ENCODE assay signal across 18 cellular contexts in the genomic region with DNA sequence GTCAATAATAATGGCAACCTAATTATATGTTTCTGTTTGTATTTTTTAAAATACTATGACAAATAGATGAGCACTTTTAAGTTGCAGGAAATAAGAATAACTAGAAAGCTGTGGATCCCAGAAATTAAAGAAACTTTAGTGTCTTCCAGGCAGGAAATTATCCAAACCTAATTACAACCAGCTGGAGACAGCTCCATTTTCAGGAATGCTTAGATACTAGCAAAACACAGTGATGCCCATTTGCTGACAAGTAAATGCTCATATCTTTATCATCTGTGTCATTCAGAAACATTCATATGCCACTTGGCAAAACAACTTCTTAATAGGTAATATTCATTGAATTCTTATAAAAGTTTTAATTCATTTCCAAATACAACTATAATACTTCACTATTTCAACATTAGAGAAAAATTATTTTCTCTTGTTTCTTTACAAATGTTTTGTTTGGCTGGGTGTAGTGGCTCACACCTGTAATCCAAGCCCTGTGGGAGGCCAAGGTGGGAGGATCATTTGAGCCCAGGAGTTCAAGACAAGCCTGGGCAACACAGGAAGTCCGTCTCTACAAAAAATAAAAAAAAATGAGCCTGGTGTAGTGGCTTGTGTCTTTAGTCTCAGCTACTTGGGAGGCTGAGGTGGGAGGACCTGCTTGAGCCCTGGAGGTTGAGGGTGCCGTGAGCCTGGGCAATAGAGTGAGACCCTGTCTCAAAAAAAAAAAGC.
DNase-seq lines count a peak whose midpoint lies in the region; FAIRE-seq and TF ChIP-seq lines count a peak whose summit lies in the region.
"Had no signal": no experiment of that assay in that cellular context is flagged by ENCODE, and none has a peak within 500 bp of the region (broad histone marks: within the 10 kb centered on the region; RNA-seq: fewer than 3 reads in every experiment).

No MANE protein-coding gene starts in this region.

- no peaks in the 10 kb centered on the region for H3K9me2 ChIP-seq in GM23248 (ENCODE audit: insufficient read depth)
- H3K9me2 ChIP-seq in SK-N-SH: no peaks in the 10 kb centered on the region; the same call in 1 of the 2 replicates

- WGBS in GM23248 (ENCODE audit: low coverage in 1 of 2, low lambda C conversion rate in 2 of 2, missing lambda C conversion rate in 2 of 2), 2 experiments: 54 to 57% methylated on average over 2 of the region's 2 CpGs
- 93% methylated on average over 2 of the region's 2 CpGs for WGBS in SK-N-SH (ENCODE audit: low lambda C conversion rate)

- no peaks in the 10 kb centered on the region for H3F3A ChIP-seq in GM23248 (ENCODE audit: insufficient read depth)
- no peaks in the 10 kb centered on the region for H3F3A ChIP-seq in SK-N-SH (replicated peaks; ENCODE audit: insufficient read depth)

- no peak overlapping the region for H3K4me3 ChIP-seq in AG10803 (ENCODE audit: low read length)
- H3K4me3 ChIP-seq in GM23248: no peak overlapping the region
- no peak overlapping the region for H3K4me3 ChIP-seq in SK-N-SH (ENCODE audit: low read depth in 2 of 2, low read length in 1 of 2)
- no peak overlapping the region for H3K4me3 ChIP-seq in fibroblast of the aortic adventitia (ENCODE audit: low read depth, low read length)
- H3K4me3 ChIP-seq: BLaER1 treated with 17β-estradiol and CSF1 and Interleukin-3, amounts not matched to agents 10 nM and 100 nM; PC-9; SJSA1 had no signal

- H3K27ac ChIP-seq in GM23248 (peak overlapping the region; percentile 20; the same call in 1 of the 2 replicates), SK-N-SH (ENCODE audit: low read depth in 2 of 2, low read length in 1 of 2) (peak overlapping the region in 1 of 2 experiments; percentile 3; a peak in 2 of 4 replicates)
- H3K27ac ChIP-seq: BLaER1 treated with 17β-estradiol and CSF1 and Interleukin-3, amounts not matched to agents 10 nM and 100 nM; KMS-11; PC-9; SJSA1 had no signal

- in situ Hi-C loops in GM23248 (cut with MboI): no loop called here

- peaks cover 23% of the 10 kb centered on the region; the same call in 1 of the 2 replicates for H3K36me3 ChIP-seq in GM23248 (ENCODE audit: low read depth)
- H3K36me3 ChIP-seq in SK-N-SH (replicated peaks in 1 of 2; ENCODE audit: control insufficient read depth in 1 of 2, insufficient read depth in 2 of 2, low read length in 1 of 2): peaks cover 3 to 38% of the 10 kb centered on the region in 2 experiments

- H3K4me1 ChIP-seq in GM23248 (ENCODE audit: insufficient read depth) (peaks cover 10% of the 10 kb centered on the region), SK-N-SH (ENCODE audit: control insufficient read depth in 1 of 2, insufficient read depth in 2 of 2, low read depth in 1 of 2, low read length in 1 of 2) (no peaks in the 10 kb centered on the region; a peak in 1 of 4 replicates)
- H3K4me1 ChIP-seq: SJSA1 had no signal

- H3K27me3 ChIP-seq in GM23248 (replicated peaks; ENCODE audit: insufficient read depth) (no peaks in the 10 kb centered on the region), SK-N-SH (ENCODE audit: insufficient read depth) (no peaks in the 10 kb centered on the region)
- H3K27me3 ChIP-seq: BLaER1 treated with 17β-estradiol and CSF1 and Interleukin-3, amounts not matched to agents 10 nM and 100 nM; SJSA1 had no signal

- H3K4me2 ChIP-seq in GM23248 (ENCODE audit: unreplicated experiment) (no peak overlapping the region), SK-N-SH (no peak overlapping the region)
- H3K4me2 ChIP-seq: BLaER1 treated with 17β-estradiol and CSF1 and Interleukin-3, amounts not matched to agents 10 nM and 100 nM; KMS-11; PC-9 had no signal

- H4K20me1 ChIP-seq in GM23248 (ENCODE audit: insufficient read depth) (no peaks in the 10 kb centered on the region; the same call in none of the 2 replicates), SK-N-SH (ENCODE audit: insufficient read depth) (no peaks in the 10 kb centered on the region)
- H4K20me1 ChIP-seq: BLaER1 treated with 17β-estradiol and CSF1 and Interleukin-3, amounts not matched to agents 10 nM and 100 nM had no signal

- H3K79me2 ChIP-seq in GM23248 (ENCODE audit: insufficient read depth): peaks cover 37% of the 10 kb centered on the region; the same call in 1 of the 2 replicates
- H3K79me2 ChIP-seq in SK-N-SH (ENCODE audit: insufficient read depth): no peaks in the 10 kb centered on the region; the same call in 1 of the 2 replicates

- H3K9me3 ChIP-seq in GM23248 (ENCODE audit: low read depth) (no peaks in the 10 kb centered on the region), SK-N-SH (no peaks in the 10 kb centered on the region)
- H3K9me3 ChIP-seq: SJSA1 had no signal

- no peak for TF ChIP-seq EP300 in SK-N-SH (IDR thresholded peaks at IDR 0.05; ENCODE audit: borderline replicate concordance in 1 of 2, low read depth in 1 of 2, low read length in 1 of 2)

- peak; percentile 66 for DNase-seq in AG10803 (ENCODE audit: low read depth)
- DNase-seq in GM23248: peak; percentile 42
- no peak for DNase-seq in SK-N-SH
- peak; percentile 18 for DNase-seq in fibroblast of the aortic adventitia (ENCODE audit: low read depth)
- DNase-seq in kidney glomerular epithelial cell (lab: John Stamatoyannopoulos, UW): no peak
- DNase-seq in GM12892 (ENCODE audit: insufficient read length): no peak
- no peak for DNase-seq in HK-2 (ENCODE audit: unreplicated experiment)
- DNase-seq: DMS 273 treated with DMSO at 0.1 percent for 48 hours, H9, NCI-H1092, NCI-H1694, NCI-H2107, NCI-H774, PC-9, T-helper 9 cell had no signal

- POLR2A ChIA-PET in SK-N-SH (lab: Yijun Ruan, JAX): no interaction called here

- H2AFZ ChIP-seq in GM23248 (no peak overlapping the region), SK-N-SH (ENCODE audit: low read depth) (no peak overlapping the region)
- H2AFZ ChIP-seq: PC-9 had no signal

- FAIRE-seq in GM12892 (lab: Jason Lieb, UNC): no peak

- CTCF ChIA-PET in SK-N-SH (lab: Yijun Ruan, JAX): no interaction called here

- no peak for TF ChIP-seq RAD21 in SK-N-SH (IDR thresholded peaks at IDR 0.05; ENCODE audit: low read length)

- no peak overlapping the region for H3K9ac ChIP-seq in GM23248
- no peak overlapping the region for H3K9ac ChIP-seq in SK-N-SH
- H3K9ac ChIP-seq: BLaER1 treated with 17β-estradiol and CSF1 and Interleukin-3, amounts not matched to agents 10 nM and 100 nM; KMS-11 had no signal

- TF ChIP-seq CTCF in AG10803 (conservative IDR thresholded peaks at IDR 0.05; ENCODE audit: low read length) (no peak), SK-N-SH (IDR thresholded peaks at IDR 0.05) (no peak), fibroblast of the aortic adventitia (IDR thresholded peaks at IDR 0.05; ENCODE audit: insufficient read depth, low read length) (no peak)

- TF ChIP-seq POLR2A in GM12892 (IDR thresholded peaks at IDR 0.05; ENCODE audit: low read depth, low read length): no peak

TF ChIP-seq in SK-N-SH, 30 proteins besides CTCF, POLR2A, EP300 and RAD21:
- peak; percentile 77 for TF ChIP-seq TCF12 (IDR thresholded peaks at IDR 0.05)
- TF ChIP-seq FOSL2 (IDR thresholded peaks at IDR 0.05; ENCODE audit: borderline replicate concordance, low read depth): no peak
- 0 out of 2 replicates have a peak, but pooled peaks have one; percentile 3 for TF ChIP-seq JUND (IDR thresholded peaks at IDR 0.05)
TF ChIP-seq in SK-N-SH: peak in this region for 2.

Comparison
In these comparisons a context has a peak if more than half of its experiments do, and no peak if none do; other contexts are left out.
1. DNase-seq: peak in AG10803 (single experiment), GM23248 (single experiment) and fibroblast of the aortic adventitia (single experiment); none in SK-N-SH (single experiment), kidney glomerular epithelial cell (single experiment), GM12892 (single experiment) and HK-2 (single experiment).